8 cellular contexts compared by ENCODE assay signal in genomic region chrX:20442597-20442996, GRCh38.
DNase-seq lines count a peak whose midpoint lies in the region; ATAC-seq and TF ChIP-seq lines count a peak whose summit lies in the region.

No MANE protein-coding gene starts in this region.

- no peaks in the 10 kb centered on the region for H3K36me3 Mint-ChIP-seq in activated T-cell treated with anti-CD3 and anti-CD28 coated beads, Interleukin-2, amount 50 U/mL, for 4 hours (ENCODE audit: insufficient read depth)

- no peak overlapping the region for H3K4me3 ChIP-seq in BE2C (ENCODE audit: low read depth, low read length)
- no peak overlapping the region for H3K4me3 ChIP-seq in Peyer's patch
- H3K4me3 ChIP-seq in neuronal stem cell (ENCODE audit: low read length in 2 of 2) = no peak overlapping the region

- ATAC-seq in GM19463 (IDR thresholded peaks at IDR 0.05; ENCODE audit: unreplicated experiment) = peak; percentile 55
- peak; percentile 55 to 72 for ATAC-seq in activated T-cell treated with anti-CD3 and anti-CD28 coated beads, Interleukin-2, amount 50 U/mL, for 4 hours

- H3K4me3 Mint-ChIP-seq in activated T-cell treated with anti-CD3 and anti-CD28 coated beads, Interleukin-2, amount 50 U/mL, for 4 hours = no peak overlapping the region

- DNase-seq in BE2C (peak; percentile 82), Peyer's patch (peak; percentile 81 to 97 (median 89)), fibroblast of peridontal ligament (ENCODE audit: extremely low read depth) (peak; percentile 81), neuronal stem cell (ENCODE audit: low spot score) (peak; percentile 67), stromal cell of bone marrow (ENCODE audit: low read depth) (peak; percentile 39)
- peak; percentile 84 for DNase-seq in activated T-cell treated with anti-CD3 and anti-CD28 coated beads, Interleukin-2, amount 50 U/mL, for 4 hours

- H3K27ac ChIP-seq in Peyer's patch (no peak overlapping the region), neuronal stem cell (replicated peaks; ENCODE audit: low read length) (no peak overlapping the region)

- no peak overlapping the region for H2BK12ac ChIP-seq in neuronal stem cell (ENCODE audit: low read length)

- H2BK15ac ChIP-seq in neuronal stem cell (ENCODE audit: low read length) = no peak overlapping the region

- H3K4me1 ChIP-seq in BE2C (no peaks in the 10 kb centered on the region), Peyer's patch (peaks cover 0 to 8% (median 0%) of the 10 kb centered on the region in 4 donors), neuronal stem cell (ENCODE audit: control insufficient read depth in 2 of 2, insufficient read depth in 1 of 2, low read depth in 1 of 2, low read length in 2 of 2) (no peaks in the 10 kb centered on the region)

- no peak overlapping the region for H3K9ac ChIP-seq in neuronal stem cell (ENCODE audit: low read depth, low read length, poor library complexity)

- H4K91ac ChIP-seq in neuronal stem cell (ENCODE audit: low read depth, low read length, poor library complexity) = no peak overlapping the region

- no peak overlapping the region for H3K4ac ChIP-seq in neuronal stem cell (ENCODE audit: low read length)

- H3K9me3 Mint-ChIP-seq in activated T-cell treated with anti-CD3 and anti-CD28 coated beads, Interleukin-2, amount 50 U/mL, for 4 hours = no peaks in the 10 kb centered on the region

- no peak overlapping the region for H3K18ac ChIP-seq in neuronal stem cell (ENCODE audit: low read length)

- no peak overlapping the region for H2BK5ac ChIP-seq in neuronal stem cell (ENCODE audit: low read length)

- H4K8ac ChIP-seq in neuronal stem cell (ENCODE audit: low read depth, low read length) = no peak overlapping the region

- H3K4me1 Mint-ChIP-seq in activated T-cell treated with anti-CD3 and anti-CD28 coated beads, Interleukin-2, amount 50 U/mL, for 4 hours (ENCODE audit: low read depth) = peaks cover 53% of the 10 kb centered on the region

- no peak overlapping the region for H2AK5ac ChIP-seq in neuronal stem cell (ENCODE audit: low read depth, low read length)

- TF ChIP-seq CTCF in BE2C (IDR thresholded peaks at IDR 0.05; ENCODE audit: low read depth, low read length) (peak; percentile 73), LNCAP (IDR thresholded peaks at IDR 0.05) (peak; percentile 55), Peyer's patch (IDR thresholded peaks at IDR 0.05) (peak; percentile 48 to 77 (median 70))

- no peaks in the 10 kb centered on the region for H3K79me1 ChIP-seq in neuronal stem cell (ENCODE audit: low read depth, low read length)

- H3K27me3 Mint-ChIP-seq in activated T-cell treated with anti-CD3 and anti-CD28 coated beads, Interleukin-2, amount 50 U/mL, for 4 hours (ENCODE audit: low read depth) = no peaks in the 10 kb centered on the region

- H3K9me3 ChIP-seq in BE2C (no peaks in the 10 kb centered on the region), Peyer's patch (no peaks in the 10 kb centered on the region), neuronal stem cell (replicated peaks in 1 of 2; ENCODE audit: control insufficient read depth in 2 of 2, insufficient read depth in 1 of 2, low read depth in 1 of 2, low read length in 2 of 2) (no peaks in the 10 kb centered on the region)

- H3K27me3 ChIP-seq in BE2C (no peaks in the 10 kb centered on the region), Peyer's patch (no peaks in the 10 kb centered on the region), neuronal stem cell (ENCODE audit: control insufficient read depth in 3 of 3, insufficient read depth in 3 of 3, low read depth in 1 of 3, low read length in 3 of 3) (no peaks in the 10 kb centered on the region)

- no peak overlapping the region for H2BK120ac ChIP-seq in neuronal stem cell (ENCODE audit: low read depth, low read length)

- H3K23ac ChIP-seq in neuronal stem cell (ENCODE audit: low read depth, low read length, poor library complexity) = no peak overlapping the region

- no peaks in the 10 kb centered on the region for H3K36me3 ChIP-seq in BE2C
- no peaks in the 10 kb centered on the region for H3K36me3 ChIP-seq in Peyer's patch
- H3K36me3 ChIP-seq in neuronal stem cell (replicated peaks in 1 of 2; ENCODE audit: control insufficient read depth in 2 of 2, insufficient read depth in 2 of 2, low read length in 2 of 2) = no peaks in the 10 kb centered on the region

- no peak for TF ChIP-seq POLR2A in Peyer's patch (IDR thresholded peaks at IDR 0.05)

- no peak overlapping the region for H3K4me2 ChIP-seq in neuronal stem cell (ENCODE audit: insufficient read depth, low read length, poor library complexity, severe bottlenecking)

- H2AFZ ChIP-seq in neuronal stem cell (ENCODE audit: low read length) = no peak overlapping the region

- WGBS in neuronal stem cell (ENCODE audit: extremely low coverage in 2 of 2, insufficient read length in 2 of 2, insufficient replicate concordance in 1 of 2), 2 donors = no CpG with 5 or more reads among the region's 3 CpGs

- no peak overlapping the region for H3K14ac ChIP-seq in neuronal stem cell (ENCODE audit: low read length)

Comparison
In these comparisons a context has a peak if more than half of its experiments do, and no peak if none do; other contexts are left out.
1. DNase-seq: peak in every context shown above with its lines; median percentile 89 in Peyer's patch; 84 in activated T-cell treated with anti-CD3 and anti-CD28 coated beads, Interleukin-2, amount 50 U/mL, for 4 hours; 82 in BE2C; 81 in fibroblast of peridontal ligament; 67 in neuronal stem cell; 39 in stromal cell of bone marrow.